19 cellular contexts compared by ENCODE assay signal in the genomic region with DNA sequence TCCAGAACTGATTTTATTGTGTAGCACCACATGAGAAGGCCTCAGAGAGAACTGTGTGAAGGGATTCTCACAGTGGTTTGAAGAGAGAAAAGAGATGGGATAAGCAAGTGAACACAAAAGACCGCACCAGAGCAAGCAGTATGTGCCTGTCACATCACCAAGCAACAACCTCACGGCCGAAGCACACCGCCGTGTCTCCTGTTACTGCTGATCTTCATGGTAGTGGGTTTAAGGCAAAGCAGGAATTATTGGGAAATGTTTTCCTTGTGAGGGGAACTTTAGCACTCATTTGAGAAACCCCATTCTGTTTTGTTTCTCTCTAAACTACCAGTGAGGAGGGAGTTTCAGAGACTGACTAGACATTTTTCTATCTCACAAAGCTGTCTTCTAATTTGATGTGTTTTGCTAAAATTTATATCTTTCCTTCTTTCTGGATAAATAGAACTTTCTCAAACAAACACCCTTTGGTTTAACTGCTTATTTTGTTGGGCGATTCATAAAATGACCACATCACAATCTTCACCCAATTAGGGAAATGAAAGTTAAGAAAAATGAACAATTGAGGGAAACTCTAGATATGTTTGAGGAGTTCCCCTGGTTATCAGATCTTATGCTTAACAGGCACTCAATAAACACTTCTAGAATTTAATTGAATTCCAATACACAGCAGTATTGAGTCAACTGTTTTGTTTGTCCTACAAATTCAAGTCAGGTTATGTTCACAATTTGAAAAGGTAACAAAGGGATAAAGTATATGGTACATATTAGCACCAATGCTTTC. TPM values are rescaled to one million over a fixed set of nuclear protein-coding genes. Genes with fewer than 3 reads are reported as not detected.
DNase-seq lines count a peak whose midpoint lies in the region; ATAC-seq, FAIRE-seq and TF ChIP-seq lines count a peak whose summit lies in the region.
"Had no signal": no experiment of that assay in that cellular context is flagged by ENCODE, and none has a peak within 500 bp of the region (broad histone marks: within the 10 kb centered on the region; RNA-seq: fewer than 3 reads in every experiment).

No MANE protein-coding gene starts in this region.

- TF ChIP-seq EP300 in HepG2 (IDR thresholded peaks at IDR 0.05; ENCODE audit: low read depth in 2 of 2, low read length in 2 of 2) (no peak), HepG2 (CRISPR knock-in tag; IDR thresholded peaks at IDR 0.05; ENCODE audit: borderline replicate concordance) (no peak)

- no peaks in the 10 kb centered on the region for H3K27me3 Mint-ChIP-seq in activated T-helper 2 cell treated with anti-CD3 and anti-CD28 coated beads, Interferon-gamma antibody, Interleukin-2, Interleukin-4, amounts not matched to agents 10 μg/mL and 5 μg/mL and 100 μg/mL, durations not matched to agents 14 hours and 24 hours and 36 hours (ENCODE audit: low read depth)
- H3K27me3 Mint-ChIP-seq in stimulated activated naive B cell treated with anti-CD40 and anti-IgM and Interleukin-4, amounts not matched to agents 10 μg/mL and 1 μg/mL and 100 μg/mL, for 72 hours = peaks cover 0 to 8% of the 10 kb centered on the region in 2 donors
- H3K27me3 Mint-ChIP-seq: central memory CD8-positive, alpha-beta T cell; T-cell had no signal

- H3K36me3 Mint-ChIP-seq in activated T-helper 2 cell treated with anti-CD3 and anti-CD28 coated beads, Interferon-gamma antibody, Interleukin-2, Interleukin-4, amounts not matched to agents 10 μg/mL and 5 μg/mL and 100 μg/mL, durations not matched to agents 14 hours and 24 hours and 36 hours (ENCODE audit: low read depth) = peaks cover 3% of the 10 kb centered on the region
- peaks cover 14 to 33% of the 10 kb centered on the region in 2 donors for H3K36me3 Mint-ChIP-seq in stimulated activated naive B cell treated with anti-CD40 and anti-IgM and Interleukin-4, amounts not matched to agents 10 μg/mL and 1 μg/mL and 100 μg/mL, for 72 hours
- H3K36me3 Mint-ChIP-seq: T-cell had no signal

- peaks cover 6% of the 10 kb centered on the region for H3K79me2 ChIP-seq in HepG2 (ENCODE audit: insufficient read depth, low read length)

- H3K9ac ChIP-seq in HepG2 (ENCODE audit: insufficient read depth, low read depth, low read length) = no peak overlapping the region

- 90% methylated on average over 2 of the region's 6 CpGs for WGBS in HepG2 (ENCODE audit: low lambda C conversion rate)
- WGBS in right lobe of liver (ENCODE audit: insufficient coverage, low coverage, low lambda C conversion rate, missing lambda C conversion rate) = 62% methylated on average over 6 of the region's 6 CpGs

- POLR2A ChIA-PET in HepG2 (lab: Yijun Ruan, JAX) = no interaction called here

- DNase-seq in HepG2 (ENCODE audit: low spot score) (no peak), right lobe of liver (no peak), HL-60 (ENCODE audit: low read depth in 1 of 2, low spot score in 1 of 2) (no peak), NCI-H1092 treated with DMSO at 0.1 percent for 48 hours (lab: John Stamatoyannopoulos, UW) (no peak)
- no peak for DNase-seq in activated T-helper 2 cell treated with anti-CD3 and anti-CD28 coated beads, Interferon-gamma antibody, Interleukin-2, Interleukin-4, amounts not matched to agents 10 μg/mL and 5 μg/mL and 100 μg/mL, durations not matched to agents 14 hours and 24 hours and 36 hours (ENCODE audit: low spot score)
- DNase-seq in stimulated activated naive B cell treated with anti-CD40 and anti-IgM and Interleukin-4, amounts not matched to agents 10 μg/mL and 1 μg/mL and 100 μg/mL, for 72 hours = no peak
- DNase-seq: activated T-cell treated with anti-CD3 and anti-CD28 coated beads, Interleukin-2, amount 50 U/mL, for 1 hour; DMS 273 treated with DMSO at 0.1 percent for 48 hours; effector CD4-positive, alpha-beta T cell; H7; head of caudate nucleus; NCI-H1694; NCI-H226; T-cell had no signal

- intact Hi-C loops in HepG2 (cut with micrococcal nuclease; ENCODE audit: unreplicated experiment) = loop anchor here (2.0 kb wide), 1 partner anchor 14 kb away; no protein-coding TSS in a partner anchor
- intact Hi-C loops in right lobe of liver (cut with DNase I) = no loop called here
- intact Hi-C loops in activated T-helper 2 cell treated with anti-CD3 and anti-CD28 coated beads, Interferon-gamma antibody, Interleukin-2, Interleukin-4, amounts not matched to agents 10 μg/mL and 5 μg/mL and 100 μg/mL, durations not matched to agents 14 hours and 24 hours and 36 hours (cut with micrococcal nuclease) = loop anchor here (1.0 to 5.0 kb wide), 4 partner anchors 24 to 124 kb away; no protein-coding TSS in a partner anchor

- no peak overlapping the region for H2AFZ ChIP-seq in HepG2 (ENCODE audit: low read length)

- no peaks in the 10 kb centered on the region for H3K27me3 ChIP-seq in HepG2 (ENCODE audit: control insufficient read depth in 1 of 2, insufficient read depth in 2 of 2, low read length in 2 of 2)
- H3K27me3 ChIP-seq in right lobe of liver = no peaks in the 10 kb centered on the region
- no peaks in the 10 kb centered on the region for H3K27me3 ChIP-seq in HL-60 (ENCODE audit: insufficient read depth, poor library complexity, severe bottlenecking)
- H3K27me3 ChIP-seq: tibial nerve had no signal

- H3K4me1 ChIP-seq in HepG2 (ENCODE audit: insufficient read depth, low read length) = peaks cover 33% of the 10 kb centered on the region
- H3K4me1 ChIP-seq in right lobe of liver = peaks cover 0 to 6% (median 0%) of the 10 kb centered on the region in 4 donors
- H3K4me1 ChIP-seq: prostate gland had no signal

- CTCF ChIA-PET in HepG2 (lab: Yijun Ruan, JAX; ENCODE audit: low intra/inter-chr PET ratio, low total read pairs) = no interaction called here

- in situ Hi-C loops in HepG2 (cut with HindIII; ENCODE audit: extremely low pct_ligation_motif_present, low pct_unique_long_range_greater_than_20kb) = no loop called here

- H3K36me3 ChIP-seq in HepG2 (replicated peaks in 1 of 2; ENCODE audit: control insufficient read depth in 1 of 2, insufficient read depth in 2 of 2, low read length in 2 of 2) (no peaks in the 10 kb centered on the region), right lobe of liver (no peaks in the 10 kb centered on the region)
- H3K36me3 ChIP-seq: prostate gland, tibial nerve had no signal

- H3K4me3 ChIP-seq in HepG2 (replicated peaks in 1 of 3; ENCODE audit: insufficient read depth in 1 of 3, low read depth in 2 of 3, low read length in 3 of 3) (no peak overlapping the region), right lobe of liver (no peak overlapping the region), HL-60 (replicated peaks; ENCODE audit: insufficient read depth, low read length) (no peak overlapping the region)
- H3K4me3 ChIP-seq: prostate gland, tibial nerve had no signal

- TF ChIP-seq CTCF in HepG2 (CRISPR knock-in tag; IDR thresholded peaks at IDR 0.05) (no peak), right lobe of liver (IDR thresholded peaks at IDR 0.05) (no peak), HL-60 (IDR thresholded peaks at IDR 0.05; ENCODE audit: insufficient read depth, low read length) (no peak)

- no peak for ATAC-seq in HepG2
- no peak for ATAC-seq in right lobe of liver
- peak; percentile 43 to 48 for ATAC-seq in stimulated activated naive B cell treated with anti-CD40 and anti-IgM and Interleukin-4, amounts not matched to agents 10 μg/mL and 1 μg/mL and 100 μg/mL, for 72 hours (replicated peaks)
- no peak for ATAC-seq in HG02885 (IDR thresholded peaks at IDR 0.05; ENCODE audit: poor library complexity, unreplicated experiment)
- no peak for ATAC-seq in GM19351 (IDR thresholded peaks at IDR 0.05; ENCODE audit: unreplicated experiment)
- ATAC-seq: T-cell had no signal

- no peaks in the 10 kb centered on the region for H3K9me3 ChIP-seq in HepG2 (ENCODE audit: low read length)
- no peaks in the 10 kb centered on the region for H3K9me3 ChIP-seq in right lobe of liver
- H3K9me3 ChIP-seq: prostate gland, tibial nerve had no signal

- H3K4me2 ChIP-seq in HepG2 (ENCODE audit: low read depth, low read length) = no peak overlapping the region

- no peaks in the 10 kb centered on the region for H4K20me1 ChIP-seq in HepG2 (ENCODE audit: insufficient read depth, low read length)

- H3K4me3 Mint-ChIP-seq in activated T-helper 2 cell treated with anti-CD3 and anti-CD28 coated beads, Interferon-gamma antibody, Interleukin-2, Interleukin-4, amounts not matched to agents 10 μg/mL and 5 μg/mL and 100 μg/mL, durations not matched to agents 14 hours and 24 hours and 36 hours (ENCODE audit: low read depth) = peak overlapping the region; percentile 8
- peak overlapping the region; percentile 19 to 35 for H3K4me3 Mint-ChIP-seq in stimulated activated naive B cell treated with anti-CD40 and anti-IgM and Interleukin-4, amounts not matched to agents 10 μg/mL and 1 μg/mL and 100 μg/mL, for 72 hours
- H3K4me3 Mint-ChIP-seq: central memory CD8-positive, alpha-beta T cell; T-cell had no signal

- TF ChIP-seq RAD21 in HepG2 (CRISPR knock-in tag; IDR thresholded peaks at IDR 0.05) = no peak

- H3K9me3 Mint-ChIP-seq in activated T-helper 2 cell treated with anti-CD3 and anti-CD28 coated beads, Interferon-gamma antibody, Interleukin-2, Interleukin-4, amounts not matched to agents 10 μg/mL and 5 μg/mL and 100 μg/mL, durations not matched to agents 14 hours and 24 hours and 36 hours = no peaks in the 10 kb centered on the region
- H3K9me3 Mint-ChIP-seq in stimulated activated naive B cell treated with anti-CD40 and anti-IgM and Interleukin-4, amounts not matched to agents 10 μg/mL and 1 μg/mL and 100 μg/mL, for 72 hours = peaks cover 0 to 1% of the 10 kb centered on the region in 2 donors
- H3K9me3 Mint-ChIP-seq: central memory CD8-positive, alpha-beta T cell; T-cell had no signal

- H3K27ac ChIP-seq in HepG2 (ENCODE audit: extremely low read length, insufficient read depth, low read length) (peak overlapping the region; percentile 32), right lobe of liver (no peak overlapping the region), HL-60 (replicated peaks) (peak overlapping the region; percentile 86)
- H3K27ac ChIP-seq: prostate gland, tibial nerve had no signal

- H3K27ac Mint-ChIP-seq in activated T-helper 2 cell treated with anti-CD3 and anti-CD28 coated beads, Interferon-gamma antibody, Interleukin-2, Interleukin-4, amounts not matched to agents 10 μg/mL and 5 μg/mL and 100 μg/mL, durations not matched to agents 14 hours and 24 hours and 36 hours = peak overlapping the region; percentile 81
- peak overlapping the region; percentile 96 for H3K27ac Mint-ChIP-seq in stimulated activated naive B cell treated with anti-CD40 and anti-IgM and Interleukin-4, amounts not matched to agents 10 μg/mL and 1 μg/mL and 100 μg/mL, for 72 hours

- FAIRE-seq in HepG2 (lab: Jason Lieb, UNC) = peak; percentile 8

- no TSS peak for BruUV-seq in HepG2 (replicated peaks; lab: Mats Ljungman, UMichigan)

- no peak for TF ChIP-seq POLR2A in HepG2 (IDR thresholded peaks at IDR 0.05; ENCODE audit: insufficient read depth in 1 of 2, low read depth in 2 of 2, low read length in 2 of 2)
- no peak for TF ChIP-seq POLR2A in right lobe of liver (IDR thresholded peaks at IDR 0.05)

- peaks cover 68% of the 10 kb centered on the region for H3K4me1 Mint-ChIP-seq in activated T-helper 2 cell treated with anti-CD3 and anti-CD28 coated beads, Interferon-gamma antibody, Interleukin-2, Interleukin-4, amounts not matched to agents 10 μg/mL and 5 μg/mL and 100 μg/mL, durations not matched to agents 14 hours and 24 hours and 36 hours (ENCODE audit: low read depth)
- peaks cover 50 to 88% of the 10 kb centered on the region in 2 donors for H3K4me1 Mint-ChIP-seq in stimulated activated naive B cell treated with anti-CD40 and anti-IgM and Interleukin-4, amounts not matched to agents 10 μg/mL and 1 μg/mL and 100 μg/mL, for 72 hours

RNA-seq across cellular contexts. Expression of gene SH3KBP1, which starts 16.5 kb away (rescaled TPM):
- total RNA-seq in HepG2 (2016; rRNA removed; fragmentation: Illumina TruSeq; extraction: Trizol) (10.4 and 12.6 TPM in 2 replicates), right lobe of liver (10 to 100 TPM in 2 of 6 experiments, 1 to 10 TPM in 4; 7.3 to 14.1 (median 8.9) TPM)
- total RNA-seq in HepG2 (2016; cell fraction: cytosol; rRNA removed; fragmentation: Illumina TruSeq; extraction: Trizol; ENCODE audit: low read depth) = 6.6 and 8.2 TPM in 2 replicates
- total RNA-seq in HepG2 (2016; cell fraction: insoluble cytoplasmic fraction; rRNA removed; fragmentation: Illumina TruSeq; extraction: Trizol) = 10.1 and 10.9 TPM in 2 replicates
- total RNA-seq in HepG2 (2016; cell fraction: membrane; rRNA removed; fragmentation: Illumina TruSeq; extraction: Trizol) = 19.6 and 22.2 TPM in 2 replicates
- total RNA-seq in HepG2 (2016; cell fraction: nucleus; rRNA removed; fragmentation: Illumina TruSeq; extraction: Trizol) = 5.4 and 10.1 TPM in 2 replicates
- 9.2 and 10.0 TPM in 2 replicates for polyA plus RNA-seq in HepG2 (2011; rRNA removed)
- polyA plus RNA-seq in HepG2 (2011; cell fraction: cytosol; rRNA removed) = 8.3 and 10.3 TPM in 2 replicates
- 4.1 and 5.0 TPM in 2 replicates for polyA plus RNA-seq in HepG2 (2011; cell fraction: nucleus; rRNA removed)
- 16.3 and 20.9 TPM in 2 replicates for polyA plus RNA-seq in HepG2 (2012)
- polyA plus RNA-seq in HepG2 (2016; cell fraction: cytosol; fragmentation: Illumina TruSeq; extraction: Trizol; ENCODE audit: low read depth) = 10.8 and 11.2 TPM in 2 replicates
- 19.5 and 20.3 TPM in 2 replicates for polyA plus RNA-seq in HepG2 (2016; cell fraction: insoluble cytoplasmic fraction; fragmentation: Illumina TruSeq; extraction: Trizol; ENCODE audit: low read depth)
- polyA plus RNA-seq in HepG2 (2016; cell fraction: membrane; fragmentation: Illumina TruSeq; extraction: Trizol; ENCODE audit: low read depth) = 23.3 and 26.3 TPM in 2 replicates
- polyA plus RNA-seq in HepG2 (2016; cell fraction: nucleus; fragmentation: Illumina TruSeq; extraction: Trizol; ENCODE audit: insufficient read depth, low read depth) = 14.0 and 14.2 TPM in 2 replicates
- polyA minus RNA-seq in HepG2 (2011; rRNA and poly(A)+ RNA removed; ENCODE audit: low replicate concordance) = 8.4 and 23.9 TPM in 2 replicates
- 10.6 and 12.6 TPM in 2 replicates for polyA minus RNA-seq in HepG2 (2011; cell fraction: cytosol; rRNA and poly(A)+ RNA removed)
- 8.4 and 18.0 TPM in 2 replicates for polyA minus RNA-seq in HepG2 (2011; cell fraction: nucleus; rRNA and poly(A)+ RNA removed)
- 61.6 and 67.9 TPM in 2 replicates for total RNA-seq in activated T-helper 2 cell treated with anti-CD3 and anti-CD28 coated beads, Interferon-gamma antibody, Interleukin-2, Interleukin-4, amounts not matched to agents 10 μg/mL and 5 μg/mL and 100 μg/mL, durations not matched to agents 14 hours and 24 hours and 36 hours

Comparison
In these comparisons a context has a peak if more than half of its experiments do, and no peak if none do; other contexts are left out.
1. H3K27ac ChIP-seq: peak in HepG2 (single experiment) and HL-60 (single experiment); none in right lobe of liver (0 of 3).
2. intact Hi-C loops: an anchor here in HepG2 (2.0 kb wide) and activated T-helper 2 cell treated with anti-CD3 and anti-CD28 coated beads, Interferon-gamma antibody, Interleukin-2, Interleukin-4, amounts not matched to agents 10 μg/mL and 5 μg/mL and 100 μg/mL, durations not matched to agents 14 hours and 24 hours and 36 hours (1.0 to 5.0 kb wide); none called in right lobe of liver.
3. ATAC-seq: peak in stimulated activated naive B cell treated with anti-CD40 and anti-IgM and Interleukin-4, amounts not matched to agents 10 μg/mL and 1 μg/mL and 100 μg/mL, for 72 hours (2 of 2); none in HepG2 (single experiment), right lobe of liver (0 of 4), HG02885 (single experiment) and GM19351 (single experiment).